Comparison of ENCODE assay signal across 9 cellular contexts in the genomic region with DNA sequence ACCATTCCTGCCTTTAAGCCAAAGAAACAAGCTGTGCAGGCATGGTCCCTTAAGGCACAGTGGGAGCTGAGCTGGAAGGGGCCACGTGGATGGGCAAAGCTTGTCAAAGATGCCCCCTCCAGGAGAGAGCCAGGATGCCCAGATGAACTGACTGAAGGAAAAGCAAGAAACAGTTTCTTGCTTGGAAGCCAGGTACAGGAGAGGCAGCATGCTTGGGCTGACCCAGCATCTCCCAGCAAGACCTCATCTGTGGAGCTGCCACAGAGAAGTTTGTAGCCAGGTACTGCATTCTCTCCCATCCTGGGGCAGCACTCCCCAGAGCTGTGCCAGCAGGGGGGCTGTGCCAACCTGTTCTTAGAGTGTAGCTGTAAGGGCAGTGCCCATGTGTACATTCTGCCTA. TPM values are rescaled to one million over a fixed set of nuclear protein-coding genes. Genes with fewer than 3 reads are reported as not detected.
DNase-seq lines count a peak whose midpoint lies in the region; TF ChIP-seq lines count a peak whose summit lies in the region.
"Had no signal": no experiment of that assay in that cellular context is flagged by ENCODE, and none has a peak within 500 bp of the region (broad histone marks: within the 10 kb centered on the region; RNA-seq: fewer than 3 reads in every experiment).

No MANE protein-coding gene starts in this region.

- peak overlapping the region; percentile 95 to 99 (median 99) for H3K27ac Mint-ChIP-seq in nephron

- no peaks in the 10 kb centered on the region for H3K9me2 ChIP-seq in Karpas-422 (replicated peaks; ENCODE audit: insufficient read depth, low read length)

- no peaks in the 10 kb centered on the region for H3K9me3 Mint-ChIP-seq in nephron

- peaks cover 61% of the 10 kb centered on the region for H3K4me1 Mint-ChIP-seq in nephron

- H3K4me3 ChIP-seq in A673 (ENCODE audit: low read depth, low read length, poor library complexity, severe bottlenecking) (peak overlapping the region; percentile 79), Karpas-422 (ENCODE audit: low read length) (peak overlapping the region; percentile 73; the same call in 1 of the 2 replicates), H7 (ENCODE audit: insufficient read depth, low read depth, low read length) (no peak overlapping the region)

- peaks cover 22% of the 10 kb centered on the region for H3K4me1 ChIP-seq in A673 (ENCODE audit: insufficient read depth, low read length, poor library complexity, severe bottlenecking)
- H3K4me1 ChIP-seq in Karpas-422 (ENCODE audit: low read length): peaks cover 30% of the 10 kb centered on the region

- CTCF ChIA-PET in A673 (lab: Charles Lee): no interaction called here

- H4K20me1 ChIP-seq in Karpas-422 (ENCODE audit: insufficient read depth, low read depth, low read length): no peaks in the 10 kb centered on the region

- intact Hi-C loops in A673 (cut with micrococcal nuclease; ENCODE audit: unreplicated experiment): no loop called here

- H2AFZ ChIP-seq in Karpas-422 (ENCODE audit: low read length): no peak overlapping the region

- no peak for DNase-seq in A673 (ENCODE audit: low spot score)
- DNase-seq in Karpas-422: no peak
- DNase-seq in cortex of kidney (lab: John Stamatoyannopoulos, UW): no peak
- DNase-seq in AG08396 (ENCODE audit: low spot score): no peak
- DNase-seq in H7: no peak
- DNase-seq in superior temporal gyrus (ENCODE audit: extremely low spot score): no peak
- DNase-seq: effector CD8-positive, alpha-beta T cell had no signal

- H3K79me2 ChIP-seq in Karpas-422 (ENCODE audit: low read length): peaks cover 20% of the 10 kb centered on the region

- H3K27ac ChIP-seq in A673 (ENCODE audit: low read depth, low read length, poor library complexity, severe bottlenecking): no peak overlapping the region
- H3K27ac ChIP-seq in Karpas-422 (ENCODE audit: low read length): no peak overlapping the region
- peak overlapping the region; percentile 98 for H3K27ac ChIP-seq in cingulate gyrus (ENCODE audit: low read depth, low read length)

- H3K27me3 ChIP-seq in A673 (replicated peaks; ENCODE audit: insufficient read depth, low read depth, low read length, poor library complexity): no peaks in the 10 kb centered on the region
- H3K27me3 ChIP-seq in Karpas-422 (ENCODE audit: low read length): no peaks in the 10 kb centered on the region
- H3K27me3 ChIP-seq in H7 (ENCODE audit: control insufficient read depth, insufficient read depth, low read length): peaks cover 6% of the 10 kb centered on the region

- H3K4me2 ChIP-seq in Karpas-422 (ENCODE audit: low read depth, low read length, poor library complexity, severe bottlenecking): peak overlapping the region; percentile 77

- peak overlapping the region; percentile 93 to 96 (median 94) for H3K4me3 Mint-ChIP-seq in nephron

- BruUV-seq in A673 (replicated peaks; lab: Mats Ljungman, UMichigan): no TSS peak

- H3K27me3 Mint-ChIP-seq in nephron (ENCODE audit: low read depth): peaks cover 14% of the 10 kb centered on the region

- TF ChIP-seq CTCF in A673 (conservative IDR thresholded peaks at IDR 0.05; ENCODE audit: low read depth, low read length) (no peak), nephron (IDR thresholded peaks at IDR 0.05; ENCODE audit: unreplicated experiment in 3 of 3) (no peak)

- H3K36me3 ChIP-seq in A673 (ENCODE audit: insufficient read depth, low read length, poor library complexity, severe bottlenecking) (no peaks in the 10 kb centered on the region), Karpas-422 (ENCODE audit: insufficient read depth, low read length) (peaks cover 4% of the 10 kb centered on the region; the same call in 1 of the 2 replicates), H7 (replicated peaks; ENCODE audit: control insufficient read depth, insufficient read depth, low read length) (peaks cover 3% of the 10 kb centered on the region)

- POLR2A ChIA-PET in A673 (lab: Charles Lee; ENCODE audit: low non-redundant PET): no interaction called here

- H3K9me3 ChIP-seq in A673 (ENCODE audit: low read depth, low read length, poor library complexity, severe bottlenecking) (no peaks in the 10 kb centered on the region), Karpas-422 (ENCODE audit: low read length) (no peaks in the 10 kb centered on the region)

- H3K9ac ChIP-seq in Karpas-422 (ENCODE audit: low read length): peak overlapping the region; percentile 84

- peaks cover 35% of the 10 kb centered on the region for H3K36me3 Mint-ChIP-seq in nephron (ENCODE audit: low read depth)

RNA-seq across cellular contexts. Expression of gene SLC50A1, which starts 1.3 kb away (rescaled TPM):
- total RNA-seq in A673 (2021): 30.3 and 33.8 TPM in 2 replicates
- total RNA-seq in Karpas-422 (2014; rRNA removed; shearing (Covaris generic); ENCODE audit: low replicate concordance): 47.8 and 56.5 TPM in 2 replicates
- 73.7 and 79.2 TPM in 2 replicates for total RNA-seq in H7 (2014; rRNA removed; shearing (Covaris generic))

RNA-seq across cellular contexts. Expression of gene DPM3, which starts 6.0 kb away (rescaled TPM):
- 34.0 and 37.4 TPM in 2 replicates for total RNA-seq in A673 (2021)
- 22.2 and 33.2 TPM in 2 replicates for total RNA-seq in Karpas-422 (2014; rRNA removed; shearing (Covaris generic); ENCODE audit: low replicate concordance)
- total RNA-seq in H7 (2014; rRNA removed; shearing (Covaris generic)): 119 and 193 TPM in 2 replicates

RNA-seq across cellular contexts. Expression of gene EFNA1, which starts 6.6 kb away (rescaled TPM):
- total RNA-seq in A673 (2021): 0.90 and 1.0 TPM in 2 replicates
- total RNA-seq in Karpas-422 (2014; rRNA removed; shearing (Covaris generic); ENCODE audit: low replicate concordance): not detected in 2 replicates
- total RNA-seq in H7 (2014; rRNA removed; shearing (Covaris generic)): 4.9 and 6.4 TPM in 2 replicates

RNA-seq across cellular contexts. Expression of gene KRTCAP2, which starts 38.8 kb away (rescaled TPM):
- total RNA-seq in A673 (2021): 162 and 179 TPM in 2 replicates
- 237 and 400 TPM in 2 replicates for total RNA-seq in Karpas-422 (2014; rRNA removed; shearing (Covaris generic); ENCODE audit: low replicate concordance)
- total RNA-seq in H7 (2014; rRNA removed; shearing (Covaris generic)): 165 and 204 TPM in 2 replicates

RNA-seq across cellular contexts. Expression of gene TRIM46, which starts 39.3 kb away (rescaled TPM):
- total RNA-seq in A673 (2021): 5.1 and 6.2 TPM in 2 replicates
- 5.1 and 19.2 TPM in 2 replicates for total RNA-seq in Karpas-422 (2014; rRNA removed; shearing (Covaris generic); ENCODE audit: low replicate concordance)
- total RNA-seq in H7 (2014; rRNA removed; shearing (Covaris generic)): 9.9 and 11.1 TPM in 2 replicates
